Comparison of ENCODE assay signal across 15 cellular contexts in genomic region chr6:33143113-33143760, GRCh38. TPM values are rescaled to one million over a fixed set of nuclear protein-coding genes. Genes with fewer than 3 reads are reported as not detected.
A peak's percentile ranks its signal among the peaks of the same experiment; 100 is the strongest.
DNase-seq lines count a peak whose midpoint lies in the region; TF ChIP-seq lines count a peak whose summit lies in the region.
"Had no signal": no experiment of that assay in that cellular context is flagged by ENCODE, and none has a peak within 500 bp of the region (broad histone marks: within the 10 kb centered on the region; RNA-seq: fewer than 3 reads in every experiment).

No MANE protein-coding gene starts in this region.

- no peak overlapping the region for H2BK5ac ChIP-seq in neuronal stem cell (ENCODE audit: low read length)

- DNase-seq in GM12864 (ENCODE audit: low read depth) (no peak), chondrocyte (ENCODE audit: low spot score) (no peak), neuronal stem cell (ENCODE audit: low spot score) (no peak), NCI-H446 treated with DMSO at 0.1 percent for 48 hours (lab: John Stamatoyannopoulos, UW) (no peak), cerebellum (ENCODE audit: low spot score) (no peak), AG08396 (ENCODE audit: low spot score) (no peak)
- DNase-seq: activated naive CD4-positive, alpha-beta T cell treated with anti-CD3 and anti-CD28 coated beads for 36 hours; DMS53; heart right ventricle; Kasumi-1; NCI-H1694; ovary; sigmoid colon had no signal

- H3K27me3 ChIP-seq in Loucy (ENCODE audit: insufficient read depth, low read length, poor library complexity, severe bottlenecking): no peaks in the 10 kb centered on the region
- H3K27me3 ChIP-seq in neuronal stem cell (ENCODE audit: control insufficient read depth in 3 of 3, insufficient read depth in 3 of 3, low read depth in 1 of 3, low read length in 3 of 3): peaks cover 0 to 30% (median 0%) of the 10 kb centered on the region in 3 experiments
- H3K27me3 ChIP-seq: breast epithelium, ovary had no signal

- no peak overlapping the region for H3K27ac ChIP-seq in neuronal stem cell (replicated peaks; ENCODE audit: low read length)
- H3K27ac ChIP-seq: breast epithelium, heart right ventricle, ovary, sigmoid colon had no signal

- peak overlapping the region; percentile 32 for H2AK5ac ChIP-seq in neuronal stem cell (ENCODE audit: low read depth, low read length)

- no peaks in the 10 kb centered on the region for H4K20me1 ChIP-seq in Loucy (ENCODE audit: insufficient read depth, low read length, poor library complexity, severe bottlenecking)

- no peaks in the 10 kb centered on the region for H3K9me2 ChIP-seq in Loucy (replicated peaks; ENCODE audit: low read depth, low read length)

- H3K79me1 ChIP-seq in neuronal stem cell (ENCODE audit: low read depth, low read length): no peaks in the 10 kb centered on the region

- no peak overlapping the region for H4K8ac ChIP-seq in neuronal stem cell (ENCODE audit: low read depth, low read length)

- no peaks in the 10 kb centered on the region for H3F3A ChIP-seq in Loucy (ENCODE audit: low read depth)

- no peaks in the 10 kb centered on the region for H3K9me3 ChIP-seq in Loucy (ENCODE audit: insufficient read depth, low read depth, low read length)
- peaks cover 0 to 2% of the 10 kb centered on the region in 2 donors for H3K9me3 ChIP-seq in neuronal stem cell (replicated peaks in 1 of 2; ENCODE audit: control insufficient read depth in 2 of 2, insufficient read depth in 1 of 2, low read depth in 1 of 2, low read length in 2 of 2)
- H3K9me3 ChIP-seq: breast epithelium, heart right ventricle, ovary, sigmoid colon had no signal

- H2BK120ac ChIP-seq in neuronal stem cell (ENCODE audit: low read depth, low read length): no peak overlapping the region

- no peak overlapping the region for H3K4ac ChIP-seq in neuronal stem cell (ENCODE audit: low read length)

- no peaks in the 10 kb centered on the region for H3K36me3 Mint-ChIP-seq in chondrocyte (ENCODE audit: low read depth)

- no peak overlapping the region for H3K18ac ChIP-seq in neuronal stem cell (ENCODE audit: low read length)

- H3K36me3 ChIP-seq in Loucy (ENCODE audit: insufficient read depth, low read length) (no peaks in the 10 kb centered on the region), neuronal stem cell (replicated peaks in 1 of 2; ENCODE audit: control insufficient read depth in 2 of 2, insufficient read depth in 2 of 2, low read length in 2 of 2) (no peaks in the 10 kb centered on the region)
- H3K36me3 ChIP-seq: breast epithelium, heart right ventricle, ovary, sigmoid colon had no signal

- H2AFZ ChIP-seq in Loucy (ENCODE audit: low read length) (no peak overlapping the region), neuronal stem cell (ENCODE audit: low read length) (no peak overlapping the region)

- no peaks in the 10 kb centered on the region for H3K4me1 ChIP-seq in Loucy (ENCODE audit: insufficient read depth, low read length, poor library complexity, severe bottlenecking)
- H3K4me1 ChIP-seq in neuronal stem cell (ENCODE audit: control insufficient read depth in 2 of 2, insufficient read depth in 1 of 2, low read depth in 1 of 2, low read length in 2 of 2): no peaks in the 10 kb centered on the region
- H3K4me1 ChIP-seq: breast epithelium, sigmoid colon had no signal

- no peak overlapping the region for H3K9ac ChIP-seq in Loucy (ENCODE audit: low read depth, low read length, poor library complexity, severe bottlenecking)
- H3K9ac ChIP-seq in neuronal stem cell (ENCODE audit: low read depth, low read length, poor library complexity): no peak overlapping the region

- no peak overlapping the region for H3K4me2 ChIP-seq in Loucy (ENCODE audit: low read depth, low read length, poor library complexity, severe bottlenecking)
- H3K4me2 ChIP-seq in neuronal stem cell (ENCODE audit: insufficient read depth, low read length, poor library complexity, severe bottlenecking): no peak overlapping the region

- TF ChIP-seq CTCF in GM12864 (IDR thresholded peaks at IDR 0.05; ENCODE audit: low read depth, low read length, missing control alignments) (peak; percentile 35), Loucy (conservative IDR thresholded peaks at IDR 0.05; ENCODE audit: low read length) (peak; percentile 32; the same call in 1 of the 2 replicates), chondrocyte (IDR thresholded peaks at IDR 0.05) (peak; percentile 29)

- H2BK12ac ChIP-seq in neuronal stem cell (ENCODE audit: low read length): no peak overlapping the region

- no peak overlapping the region for H2BK15ac ChIP-seq in neuronal stem cell (ENCODE audit: low read length)

- peaks cover 53% of the 10 kb centered on the region for H3K27me3 Mint-ChIP-seq in chondrocyte (ENCODE audit: low read depth)

- no peak overlapping the region for H3K4me3 Mint-ChIP-seq in chondrocyte (ENCODE audit: unreplicated experiment)
- H3K4me3 Mint-ChIP-seq: activated naive CD4-positive, alpha-beta T cell treated with anti-CD3 and anti-CD28 coated beads for 36 hours had no signal

- H3K14ac ChIP-seq in neuronal stem cell (ENCODE audit: low read length): no peak overlapping the region

- no peaks in the 10 kb centered on the region for H3K4me1 Mint-ChIP-seq in chondrocyte (ENCODE audit: low read depth)

- H3K23ac ChIP-seq in neuronal stem cell (ENCODE audit: low read depth, low read length, poor library complexity): no peak overlapping the region

- H3K4me3 ChIP-seq in GM12864 (ENCODE audit: low read depth, low read length) (no peak overlapping the region), Loucy (ENCODE audit: low read length, poor library complexity, severe bottlenecking) (no peak overlapping the region), neuronal stem cell (ENCODE audit: low read length in 2 of 2) (no peak overlapping the region)
- H3K4me3 ChIP-seq: breast epithelium, heart right ventricle, ovary, sigmoid colon had no signal

- no peak overlapping the region for H3K27ac Mint-ChIP-seq in chondrocyte (ENCODE audit: unreplicated experiment)
- H3K27ac Mint-ChIP-seq: activated naive CD4-positive, alpha-beta T cell treated with anti-CD3 and anti-CD28 coated beads for 36 hours had no signal

- H4K91ac ChIP-seq in neuronal stem cell (ENCODE audit: low read depth, low read length, poor library complexity): no peak overlapping the region

- no peaks in the 10 kb centered on the region for H3K79me2 ChIP-seq in Loucy (ENCODE audit: insufficient read depth, low read length)

- WGBS in neuronal stem cell (ENCODE audit: extremely low coverage in 2 of 2, insufficient read length in 2 of 2, insufficient replicate concordance in 1 of 2), 2 donors: no CpG with 5 or more reads among the region's 14 CpGs

- H3K9me3 Mint-ChIP-seq in chondrocyte (ENCODE audit: low read depth): peaks cover 2% of the 10 kb centered on the region
- H3K9me3 Mint-ChIP-seq: activated naive CD4-positive, alpha-beta T cell treated with anti-CD3 and anti-CD28 coated beads for 36 hours had no signal

RNA-seq across cellular contexts. Expression of gene COL11A2, which starts 49.0 kb away (rescaled TPM):
- total RNA-seq in chondrocyte: 2.8 to 10.0 TPM (median 10.0 TPM) in 3 replicates
- 0.86 TPM for polyA plus RNA-seq in neuronal stem cell (2013, experiment 1 of 2)
- 0.82 TPM for polyA plus RNA-seq in neuronal stem cell (2013, experiment 2 of 2)
- 1.9 TPM for total RNA-seq in cerebellum

RNA-seq across cellular contexts. Expression of gene RXRB, which starts 57.2 kb away (rescaled TPM):
- total RNA-seq in chondrocyte (45.1 to 51.5 TPM (median 46.5 TPM) in 3 replicates), cerebellum (23.2 TPM)
- polyA plus RNA-seq in neuronal stem cell (2013, experiment 1 of 2): 18.7 TPM
- polyA plus RNA-seq in neuronal stem cell (2013, experiment 2 of 2): 18.1 TPM

RNA-seq across cellular contexts. Expression of gene SLC39A7, which starts 57.4 kb away (rescaled TPM):
- 222 to 238 TPM (median 225 TPM) in 3 replicates for total RNA-seq in chondrocyte
- 42.0 TPM for polyA plus RNA-seq in neuronal stem cell (2013, experiment 1 of 2)
- polyA plus RNA-seq in neuronal stem cell (2013, experiment 2 of 2): 40.1 TPM
- 30.8 TPM for total RNA-seq in cerebellum
